Comparison of ENCODE assay signal across 13 cellular contexts in the genomic region with DNA sequence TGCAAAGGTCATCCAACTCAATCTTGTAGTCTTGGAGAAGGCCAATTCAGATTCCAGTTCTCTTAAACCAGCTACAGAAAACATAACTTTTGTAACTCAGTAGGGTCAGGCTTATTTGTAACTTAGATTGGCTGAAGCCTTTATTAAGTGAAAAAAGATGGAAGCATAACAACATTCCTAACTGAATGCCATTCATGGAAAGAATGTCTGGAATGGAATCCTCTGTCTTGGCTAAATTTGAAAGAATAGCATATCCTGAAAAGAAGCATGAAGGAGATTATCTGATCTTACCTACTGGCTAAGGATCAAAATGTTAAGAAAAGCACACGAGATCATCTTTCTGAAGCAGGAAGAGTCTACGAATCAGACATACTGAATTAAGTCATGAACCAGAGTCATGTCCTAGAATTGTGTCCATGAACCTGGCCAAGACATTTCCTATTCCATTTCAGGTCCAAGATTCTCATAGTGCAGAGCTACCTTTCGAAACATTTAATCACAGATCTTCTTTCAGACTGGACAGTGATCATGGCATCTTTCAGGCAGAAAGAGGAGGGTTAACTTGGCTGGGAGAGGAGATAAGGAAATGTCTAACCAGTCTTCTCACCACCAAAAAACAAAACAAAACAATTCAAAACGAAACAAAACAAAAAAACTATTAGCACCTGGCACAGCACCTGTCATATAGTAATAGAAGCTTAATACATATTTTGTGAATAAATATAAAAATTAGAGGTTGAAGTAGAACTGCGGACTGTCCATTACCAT.
DNase-seq lines count a peak whose midpoint lies in the region; ATAC-seq and TF ChIP-seq lines count a peak whose summit lies in the region.
"Had no signal": no experiment of that assay in that cellular context is flagged by ENCODE, and none has a peak within 500 bp of the region (broad histone marks: within the 10 kb centered on the region; RNA-seq: fewer than 3 reads in every experiment).

No MANE protein-coding gene starts in this region.

- H3K4me1 Mint-ChIP-seq in chondrocyte (ENCODE audit: low read depth), result peaks cover 59% of the 10 kb centered on the region

- H3K36me3 ChIP-seq in psoas muscle (ENCODE audit: insufficient read depth in 1 of 2, low read depth in 1 of 2), result no peaks in the 10 kb centered on the region

- H3K4me3 ChIP-seq in psoas muscle (no peak overlapping the region), dorsolateral prefrontal cortex (no peak overlapping the region)

- H3K4me3 Mint-ChIP-seq in chondrocyte (ENCODE audit: unreplicated experiment), result no peak overlapping the region
- H3K4me3 Mint-ChIP-seq: H9 had no signal

- no peaks in the 10 kb centered on the region for H3K36me3 Mint-ChIP-seq in chondrocyte (ENCODE audit: low read depth)

- H3K27ac ChIP-seq in psoas muscle (peak overlapping the region; percentile 75), dorsolateral prefrontal cortex (no peak overlapping the region)

- 22 to 32% (median 22%) methylated on average over 5 of the region's 5 CpGs for WGBS in psoas muscle, 3 donors

- peaks cover 3% of the 10 kb centered on the region for H3K9me3 Mint-ChIP-seq in chondrocyte (ENCODE audit: low read depth)

- no peaks in the 10 kb centered on the region for H3K27me3 Mint-ChIP-seq in chondrocyte (ENCODE audit: low read depth)

- H3K27me3 ChIP-seq in psoas muscle (ENCODE audit: insufficient read depth in 3 of 3, low read length in 2 of 3), result no peaks in the 10 kb centered on the region
- H3K27me3 ChIP-seq in dorsolateral prefrontal cortex, result peaks cover 0 to 1% (median 0%) of the 10 kb centered on the region in 45 donors

- H3K27ac Mint-ChIP-seq in chondrocyte (ENCODE audit: unreplicated experiment), result peak overlapping the region; percentile 49
- H3K27ac Mint-ChIP-seq: H9 had no signal

- H3K9me3 ChIP-seq in psoas muscle, result no peaks in the 10 kb centered on the region

- DNase-seq in EH (ENCODE audit: low read depth) (peak; percentile 80), M059J (ENCODE audit: low read depth) (peak; percentile 62), chondrocyte (ENCODE audit: low spot score) (no peak), psoas muscle (no peak), RPMI8226 (no peak), NCI-H2107 (lab: John Stamatoyannopoulos, UW) (no peak), dorsolateral prefrontal cortex (no peak)
- DNase-seq: activated gamma-delta T cell treated with Interleukin-2 at 50 U/mL for 16 hours; H9; NCI-H1417; NK-92 treated with Interleukin-12 subunit alpha and Interleukin-12 subunit beta, amount 100 ng/mL, for 24 hours; occipital lobe had no signal

- peak; percentile 31 to 59 (median 51) for ATAC-seq in psoas muscle
- ATAC-seq in HG03159 (IDR thresholded peaks at IDR 0.05; ENCODE audit: unreplicated experiment), result no peak

- no peak for TF ChIP-seq CTCF in chondrocyte (IDR thresholded peaks at IDR 0.05)
- no peak for TF ChIP-seq CTCF in psoas muscle (IDR thresholded peaks at IDR 0.05)
- TF ChIP-seq CTCF in dorsolateral prefrontal cortex (IDR thresholded peaks at IDR 0.05 in 54 of 56, conservative IDR thresholded peaks at IDR 0.05 in 2 of 56; ENCODE audit: low read depth in 1 of 56, partially characterized antibody in 56 of 56), result no peak

- peaks cover 40% of the 10 kb centered on the region for H3K4me1 ChIP-seq in psoas muscle

- intact Hi-C loops in psoas muscle (cut with DNase I), result loop anchor here in 1 of 2 donors (10.0 kb wide), 1 partner anchor 637 kb away; a partner anchor contains a TSS
- intact Hi-C loops in dorsolateral prefrontal cortex (cut with DNase I), result no loop called here

Comparison
In these comparisons a context has a peak if more than half of its experiments do, and no peak if none do; other contexts are left out.
1. DNase-seq: peak in EH (single experiment) and M059J (single experiment); none in chondrocyte (single experiment), psoas muscle (0 of 2), RPMI8226 (single experiment), NCI-H2107 (single experiment) and dorsolateral prefrontal cortex (0 of 10).